Comparison of ENCODE assay signal across 8 cellular contexts in the genomic region with DNA sequence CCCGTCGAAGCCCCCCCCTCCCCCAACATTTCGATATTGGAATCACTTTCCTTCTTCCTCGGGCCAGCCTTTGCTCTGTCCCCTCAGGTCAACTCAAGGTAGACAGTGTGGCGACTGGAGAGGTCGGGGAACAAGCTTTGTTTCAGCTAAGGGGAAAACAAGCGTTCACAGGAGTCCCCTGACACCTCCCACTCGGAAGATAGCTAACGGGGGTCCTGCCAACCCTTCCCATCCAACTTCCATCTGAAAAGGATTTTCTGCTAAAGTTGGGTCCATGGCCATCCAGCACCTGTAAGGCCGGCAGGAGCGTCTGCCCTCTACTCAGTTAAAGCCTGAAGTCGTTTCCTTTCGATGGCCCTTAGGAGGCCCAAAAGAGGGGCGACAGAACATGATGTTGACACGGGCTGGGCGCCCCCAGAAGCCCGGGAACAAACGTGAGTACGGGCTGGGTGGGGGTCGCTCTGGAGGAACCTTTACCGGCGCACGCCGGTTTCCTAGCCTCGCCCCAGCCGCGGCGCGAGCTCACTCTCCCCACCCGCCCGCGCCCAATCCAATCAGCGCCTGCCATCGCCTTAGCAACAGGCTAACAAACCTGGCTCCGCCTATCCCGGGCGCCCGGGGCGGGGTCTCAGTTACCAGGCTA. TPM values are rescaled to one million over a fixed set of nuclear protein-coding genes. Genes with fewer than 3 reads are reported as not detected.
A peak's percentile ranks its signal among the peaks of the same experiment; 100 is the strongest.
DNase-seq lines count a peak whose midpoint lies in the region; ATAC-seq, FAIRE-seq and TF ChIP-seq lines count a peak whose summit lies in the region.

No MANE protein-coding gene starts in this region.

- POLR2A ChIA-PET in WTC11 (lab: Charles Lee), result interaction anchor here (0.6 to 2.2 kb wide), 42 partner anchors 10 to 1900 kb away, joined by 3 to 30 read pairs (median 4); partner anchors contain the start of genes CETN3, MBLAC2 and POLR3G

- H3K27me3 Mint-ChIP-seq in WTC11 (ENCODE audit: low read depth), result no peaks in the 10 kb centered on the region

- ATAC-seq in GM18873 (IDR thresholded peaks at IDR 0.05; ENCODE audit: low FRiP score, unreplicated experiment) (peak; percentile 37), HG03139 (IDR thresholded peaks at IDR 0.05; ENCODE audit: unreplicated experiment) (peak; percentile 46), WTC11 (peak; percentile 68)

- TF ChIP-seq CTCF in WTC11 (IDR thresholded peaks at IDR 0.05) (no peak), bronchial epithelial cell (IDR thresholded peaks at IDR 0.05; ENCODE audit: insufficient read depth, low read length, severe bottlenecking) (no peak)

- CTCF ChIA-PET in WTC11 (lab: Charles Lee), result interaction anchor here (0.6 to 1.1 kb wide), 8 partner anchors 37 to 1081 kb away, joined by 3 to 7 read pairs (median 4); no protein-coding TSS in a partner anchor

- in situ Hi-C loops in ACHN (cut with HindIII; ENCODE audit: low pct_ligation_motif_present, low pct_unique_long_range_greater_than_20kb, low sequenced_read_pairs), result loop anchor here (25.0 kb wide), 2 partner anchors 268 to 493 kb away; no protein-coding TSS in a partner anchor

- peaks cover 18% of the 10 kb centered on the region for H3K4me1 Mint-ChIP-seq in WTC11

- DNase-seq in ACHN (peak; percentile 92), NCI-H2196 treated with DMSO at 0.1 percent for 48 hours (lab: John Stamatoyannopoulos, UW; ENCODE audit: unreplicated experiment) (peak; percentile 63), WTC11 (ENCODE audit: low spot score) (peak; percentile 100), bronchial epithelial cell (ENCODE audit: low read depth) (peak; percentile 87), iris pigment epithelial cell (ENCODE audit: low read depth) (peak; percentile 94), smooth muscle cell of the brain vasculature (ENCODE audit: low read depth, low spot score) (peak; percentile 93)

- H3K36me3 Mint-ChIP-seq in WTC11, result peaks cover 3% of the 10 kb centered on the region; the same call in 1 of the 2 replicates

- H3K4me3 ChIP-seq in bronchial epithelial cell (ENCODE audit: low read depth, low read length), result peak overlapping the region; percentile 71

- peaks cover 2% of the 10 kb centered on the region for H3K36me3 ChIP-seq in bronchial epithelial cell (ENCODE audit: control insufficient read depth, insufficient read depth, low read length)

- no peak for FAIRE-seq in bronchial epithelial cell (lab: Jason Lieb, UNC)

- no peaks in the 10 kb centered on the region for H3K9me3 Mint-ChIP-seq in WTC11

- peak overlapping the region; percentile 100 for H3K27ac Mint-ChIP-seq in WTC11

- no peaks in the 10 kb centered on the region for H3K27me3 ChIP-seq in bronchial epithelial cell (ENCODE audit: control insufficient read depth, insufficient read depth, low read length)

- H3K4me3 Mint-ChIP-seq in WTC11, result peak overlapping the region; percentile 87

TF ChIP-seq in WTC11, 78 proteins besides CTCF, POLR2A, EP300 and RAD21:
- TF ChIP-seq FOXP1 (CRISPR knock-in tag; IDR thresholded peaks at IDR 0.05; ENCODE audit: borderline replicate concordance) (0 out of 2 replicates have a peak, but pooled peaks have one; percentile 3), NFATC4 (CRISPR knock-in tag; IDR thresholded peaks at IDR 0.05) (peak; percentile 46), CREM (CRISPR knock-in tag; IDR thresholded peaks at IDR 0.05) (0 out of 2 replicates have a peak, but pooled peaks have one; percentile 6), FOXK1 (CRISPR knock-in tag; IDR thresholded peaks at IDR 0.05) (no peak), CDX4 (CRISPR knock-in tag; IDR thresholded peaks at IDR 0.05; ENCODE audit: borderline replicate concordance) (peak; percentile 55; the same call in 1 of the 2 replicates), HMGA2 (CRISPR knock-in tag; IDR thresholded peaks at IDR 0.05) (peak; percentile 63; the same call in 1 of the 2 replicates), ZNF671 (CRISPR knock-in tag; IDR thresholded peaks at IDR 0.05) (peak; percentile 89), AR (CRISPR knock-in tag; IDR thresholded peaks at IDR 0.05) (peak; percentile 88), PRRX2 (CRISPR knock-in tag; IDR thresholded peaks at IDR 0.05) (peak; percentile 78; the same call in 1 of the 2 replicates), ATF3 (CRISPR knock-in tag; conservative IDR thresholded peaks at IDR 0.05) (no peak)
- TF ChIP-seq, protein P1, sequence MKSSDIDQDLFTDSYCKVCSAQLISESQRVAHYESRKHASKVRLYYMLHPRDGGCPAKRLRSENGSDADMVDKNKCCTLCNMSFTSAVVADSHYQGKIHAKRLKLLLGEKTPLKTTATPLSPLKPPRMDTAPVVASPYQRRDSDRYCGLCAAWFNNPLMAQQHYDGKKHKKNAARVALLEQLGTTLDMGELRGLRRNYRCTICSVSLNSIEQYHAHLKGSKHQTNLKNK (CRISPR knock-in tag; IDR thresholded peaks at IDR 0.05), result no peak
- TF ChIP-seq, protein P2, sequence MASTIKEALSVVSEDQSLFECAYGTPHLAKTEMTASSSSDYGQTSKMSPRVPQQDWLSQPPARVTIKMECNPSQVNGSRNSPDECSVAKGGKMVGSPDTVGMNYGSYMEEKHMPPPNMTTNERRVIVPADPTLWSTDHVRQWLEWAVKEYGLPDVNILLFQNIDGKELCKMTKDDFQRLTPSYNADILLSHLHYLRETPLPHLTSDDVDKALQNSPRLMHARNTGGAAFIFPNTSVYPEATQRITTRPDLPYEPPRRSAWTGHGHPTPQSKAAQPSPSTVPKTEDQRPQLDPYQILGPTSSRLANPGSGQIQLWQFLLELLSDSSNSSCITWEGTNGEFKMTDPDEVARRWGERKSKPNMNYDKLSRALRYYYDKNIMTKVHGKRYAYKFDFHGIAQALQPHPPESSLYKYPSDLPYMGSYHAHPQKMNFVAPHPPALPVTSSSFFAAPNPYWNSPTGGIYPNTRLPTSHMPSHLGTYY (CRISPR knock-in tag; IDR thresholded peaks at IDR 0.05), result peak; percentile 85; the same call in 1 of the 2 replicates

RNA-seq across cellular contexts. Expression of gene ARRDC3, which starts 2.5 kb away (rescaled TPM):
- total RNA-seq in WTC11 (2021), result 10.3 to 25.1 TPM (median 21.8 TPM) in 3 replicates
- total RNA-seq in bronchial epithelial cell, result 70.3 and 125 TPM in 2 replicates

Comparison
In these comparisons a context has a peak if more than half of its experiments do, and no peak if none do; other contexts are left out.
1. Peak in every context shown above with its lines: DNase-seq, ATAC-seq and H3K4me3 ChIP-seq.